Comparison of ENCODE assay signal across 14 cellular contexts in genomic region chr6:17473554-17473953, GRCh38.
DNase-seq lines count a peak whose midpoint lies in the region; ATAC-seq and TF ChIP-seq lines count a peak whose summit lies in the region.
"Had no signal": no experiment of that assay in that cellular context is flagged by ENCODE, and none has a peak within 500 bp of the region (broad histone marks: within the 10 kb centered on the region; RNA-seq: fewer than 3 reads in every experiment).

No MANE protein-coding gene starts in this region.

- no peaks in the 10 kb centered on the region for H3K27me3 ChIP-seq in thoracic aorta (replicated peaks; ENCODE audit: insufficient read depth)

- in situ Hi-C loops in GM13976 (cut with MboI; ENCODE audit: low sequenced_read_pairs, unreplicated experiment): no loop called here

- intact Hi-C loops in lower leg skin (cut with DNase I; ENCODE audit: low total_unique reads): no loop called here

- peak overlapping the region; percentile 30 to 37 for H3K27ac ChIP-seq in thoracic aorta
- H3K27ac ChIP-seq: HL-60, RWPE1 had no signal

- ATAC-seq in thoracic aorta (ENCODE audit: insufficient number of reproducible peaks, low FRiP score, low read depth): no peak
- ATAC-seq in GM21576 (IDR thresholded peaks at IDR 0.05; ENCODE audit: unreplicated experiment): no peak
- ATAC-seq: activated T-cell treated with anti-CD3 and anti-CD28 coated beads, Interleukin-2, amount 50 U/mL, for 4 hours had no signal

- H3K36me3 ChIP-seq in thoracic aorta: no peaks in the 10 kb centered on the region

- no peak for TF ChIP-seq POLR2A in lower leg skin (IDR thresholded peaks at IDR 0.05)

- TF ChIP-seq CTCF in thoracic aorta (IDR thresholded peaks at IDR 0.05): no peak
- no peak for TF ChIP-seq CTCF in GM13976 (IDR thresholded peaks at IDR 0.05; ENCODE audit: borderline replicate concordance, control extremely low read depth, extremely low read depth, insufficient read depth, missing control alignments)
- TF ChIP-seq CTCF in lower leg skin (IDR thresholded peaks at IDR 0.05): no peak

- peak; percentile 48 for DNase-seq in NCI-H2107 treated with DMSO at 0.1 percent for 48 hours (lab: John Stamatoyannopoulos, UW; ENCODE audit: unreplicated experiment)
- DNase-seq in NCI-H2107 (lab: John Stamatoyannopoulos, UW): no peak
- DNase-seq in NCI-H748 treated with DMSO at 0.1 percent for 48 hours (lab: John Stamatoyannopoulos, UW): peak; percentile 85
- peak; percentile 1 for DNase-seq in islet precursor cell
- no peak for DNase-seq in thoracic aorta (ENCODE audit: low spot score)
- no peak for DNase-seq in GM13976 (ENCODE audit: low spot score)
- no peak for DNase-seq in lower leg skin (ENCODE audit: low spot score in 2 of 2)
- DNase-seq: 8988T; activated T-cell treated with anti-CD3 and anti-CD28 coated beads, Interleukin-2, amount 50 U/mL, for 4 hours; DMS79 treated with DMSO at 0.1 percent for 48 hours; MV-4-11 had no signal

- H3K4me3 ChIP-seq in thoracic aorta (no peak overlapping the region), lower leg skin (ENCODE audit: low read depth, poor library complexity, severe bottlenecking) (no peak overlapping the region)

- H3K4me1 ChIP-seq in thoracic aorta (ENCODE audit: control insufficient read depth in 1 of 2, low read depth in 2 of 2): peaks cover 10 to 45% of the 10 kb centered on the region in 2 donors

- WGBS in lower leg skin, 2 donors: 38 to 41% methylated on average over 2 of the region's 2 CpGs

- no peaks in the 10 kb centered on the region for H3K9me3 ChIP-seq in thoracic aorta

Comparison
In these comparisons a context has a peak if more than half of its experiments do, and no peak if none do; other contexts are left out.
1. DNase-seq: peak in NCI-H2107 treated with DMSO at 0.1 percent for 48 hours (single experiment), NCI-H748 treated with DMSO at 0.1 percent for 48 hours (single experiment) and islet precursor cell (single experiment); none in NCI-H2107 (single experiment), thoracic aorta (single experiment), GM13976 (single experiment) and lower leg skin (0 of 2).